Comparison of ENCODE assay signal across 8 cellular contexts in the genomic region with DNA sequence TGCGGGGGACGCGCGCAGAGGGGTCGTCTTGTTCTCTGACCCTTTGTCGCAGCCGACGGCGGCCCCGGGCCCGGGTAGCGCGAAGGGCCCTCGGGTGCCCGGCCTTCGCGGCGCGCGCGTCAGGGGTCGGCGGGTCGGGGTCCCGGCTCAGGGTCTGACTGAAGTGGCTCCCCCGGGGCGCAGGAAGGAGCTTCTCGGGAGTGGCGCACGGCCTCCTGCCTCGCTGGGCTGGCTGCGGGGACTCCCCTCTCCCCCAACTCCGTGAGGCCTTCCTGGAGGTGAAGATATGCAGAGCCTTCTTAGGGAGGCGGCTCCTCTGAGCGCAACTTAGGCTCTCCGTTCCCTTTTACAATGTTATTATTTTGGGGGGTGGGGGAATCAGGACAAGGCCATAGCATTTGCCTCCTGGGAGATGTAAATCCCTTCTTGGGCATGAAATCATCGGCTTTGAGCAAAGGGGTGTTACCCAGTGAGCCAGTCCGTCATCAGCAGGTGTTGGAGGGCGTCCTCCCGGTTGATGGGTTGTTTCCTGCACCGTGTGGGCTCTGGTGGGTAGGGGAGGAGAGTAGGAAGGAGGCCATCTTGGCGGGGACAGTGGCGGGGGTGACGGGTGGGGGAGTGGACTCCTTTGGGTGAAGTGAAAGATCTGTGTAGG. TPM values are rescaled to one million over a fixed set of nuclear protein-coding genes. Genes with fewer than 3 reads are reported as not detected.
A peak's percentile ranks its signal among the peaks of the same experiment; 100 is the strongest.
DNase-seq lines count a peak whose midpoint lies in the region; ATAC-seq, FAIRE-seq and TF ChIP-seq lines count a peak whose summit lies in the region.

No MANE protein-coding gene starts in this region.

- H3K36me3 ChIP-seq in neuronal stem cell (replicated peaks in 1 of 2; ENCODE audit: control insufficient read depth in 2 of 2, insufficient read depth in 2 of 2, low read length in 2 of 2) (peaks cover 2 to 24% of the 10 kb centered on the region in 2 donors), thoracic aorta (no peaks in the 10 kb centered on the region)

- H2BK15ac ChIP-seq in neuronal stem cell (ENCODE audit: low read length) = no peak overlapping the region

- peak; percentile 83 for FAIRE-seq in HTR-8/SVneo (lab: Jason Lieb, UNC)

- H3K4me1 ChIP-seq in foreskin keratinocyte (no peaks in the 10 kb centered on the region), neuronal stem cell (ENCODE audit: control insufficient read depth in 2 of 2, insufficient read depth in 1 of 2, low read depth in 1 of 2, low read length in 2 of 2) (peaks cover 2 to 4% of the 10 kb centered on the region in 2 donors), thoracic aorta (ENCODE audit: control insufficient read depth in 1 of 2, low read depth in 2 of 2) (peaks cover 30 to 46% of the 10 kb centered on the region in 2 donors)

- H3K27ac ChIP-seq in foreskin keratinocyte = peak overlapping the region; percentile 41
- peak overlapping the region; percentile 86 for H3K27ac ChIP-seq in neuronal stem cell (replicated peaks; ENCODE audit: low read length)
- peak overlapping the region; percentile 95 to 96 for H3K27ac ChIP-seq in thoracic aorta

- peak overlapping the region; percentile 68 for H2AK5ac ChIP-seq in neuronal stem cell (ENCODE audit: low read depth, low read length)

- WGBS in neuronal stem cell (ENCODE audit: extremely low coverage in 2 of 2, insufficient read length in 2 of 2, insufficient replicate concordance in 1 of 2), 2 donors = no CpG with 5 or more reads among the region's 44 CpGs

- H4K8ac ChIP-seq in neuronal stem cell (ENCODE audit: low read depth, low read length) = no peak overlapping the region

- TF ChIP-seq CTCF in foreskin keratinocyte (conservative IDR thresholded peaks at IDR 0.05) (no peak), thoracic aorta (IDR thresholded peaks at IDR 0.05) (no peak)

- H3K9ac ChIP-seq in neuronal stem cell (ENCODE audit: low read depth, low read length, poor library complexity) = peak overlapping the region; percentile 99

- peak overlapping the region; percentile 97 for H3K18ac ChIP-seq in neuronal stem cell (ENCODE audit: low read length)

- ATAC-seq in GM21390 (IDR thresholded peaks at IDR 0.05; ENCODE audit: unreplicated experiment) (peak; percentile 38), foreskin keratinocyte (peak; percentile 51), thoracic aorta (ENCODE audit: insufficient number of reproducible peaks, low FRiP score, low read depth) (peak; percentile 7)

- peak; percentile 58 for DNase-seq in Caki2 (ENCODE audit: low read depth)
- no peak for DNase-seq in HTR-8/SVneo (ENCODE audit: insufficient read length, low spot score)
- DNase-seq in RKO (ENCODE audit: low spot score) = peak; percentile 79
- DNase-seq in activated effector memory CD4-positive, alpha-beta T cell treated with anti-CD3 and anti-CD28 coated beads, Interleukin-2, amount 50 U/mL, for 16 hours = peak; percentile 88
- peak; percentile 28 to 42 for DNase-seq in foreskin keratinocyte
- DNase-seq in neuronal stem cell (ENCODE audit: low spot score) = peak; percentile 15
- DNase-seq in thoracic aorta (ENCODE audit: low spot score) = peak; percentile 12

- H2AFZ ChIP-seq in neuronal stem cell (ENCODE audit: low read length) = peak overlapping the region; percentile 94

- no peak overlapping the region for H2BK12ac ChIP-seq in neuronal stem cell (ENCODE audit: low read length)

- in situ Hi-C loops in Caki2 (cut with HindIII; ENCODE audit: low pct_unique_long_range_greater_than_20kb, low sequenced_read_pairs) = no loop called here

- H3K4me3 ChIP-seq in neuronal stem cell (ENCODE audit: low read length in 2 of 2) (peak overlapping the region; percentile 64 to 98), thoracic aorta (peak overlapping the region; percentile 80)

- peak overlapping the region; percentile 89 for H3K23ac ChIP-seq in neuronal stem cell (ENCODE audit: low read depth, low read length, poor library complexity)

- H2BK120ac ChIP-seq in neuronal stem cell (ENCODE audit: low read depth, low read length) = no peak overlapping the region

- H3K9me3 ChIP-seq in neuronal stem cell (replicated peaks in 1 of 2; ENCODE audit: control insufficient read depth in 2 of 2, insufficient read depth in 1 of 2, low read depth in 1 of 2, low read length in 2 of 2) (no peaks in the 10 kb centered on the region), thoracic aorta (no peaks in the 10 kb centered on the region)

- no peak overlapping the region for H4K91ac ChIP-seq in neuronal stem cell (ENCODE audit: low read depth, low read length, poor library complexity)

- H3K4me2 ChIP-seq in neuronal stem cell (ENCODE audit: insufficient read depth, low read length, poor library complexity, severe bottlenecking) = peak overlapping the region; percentile 75

- H2BK5ac ChIP-seq in neuronal stem cell (ENCODE audit: low read length) = peak overlapping the region; percentile 95

- H3K4ac ChIP-seq in neuronal stem cell (ENCODE audit: low read length) = no peak overlapping the region

- H3K27me3 ChIP-seq in foreskin keratinocyte (no peaks in the 10 kb centered on the region), neuronal stem cell (ENCODE audit: control insufficient read depth in 3 of 3, insufficient read depth in 3 of 3, low read depth in 1 of 3, low read length in 3 of 3) (no peaks in the 10 kb centered on the region), thoracic aorta (replicated peaks; ENCODE audit: insufficient read depth) (no peaks in the 10 kb centered on the region)

- H3K14ac ChIP-seq in neuronal stem cell (ENCODE audit: low read length) = peak overlapping the region; percentile 94

- peaks cover 6% of the 10 kb centered on the region for H3K79me1 ChIP-seq in neuronal stem cell (ENCODE audit: low read depth, low read length)

RNA-seq across cellular contexts. Expression of a gene that starts 0.5 kb away (rescaled TPM):
- total RNA-seq in Caki2 (2014; rRNA removed; shearing (Covaris generic); ENCODE audit: low replicate concordance) = 18.3 and 26.2 TPM in 2 replicates
- total RNA-seq in foreskin keratinocyte (22.6 and 25.2 TPM in 2 replicates), thoracic aorta (10 to 100 TPM; 63.6 to 85.6 TPM)
- 14.0 and 15.9 TPM in 2 replicates for polyA plus RNA-seq in foreskin keratinocyte
- polyA plus RNA-seq in neuronal stem cell (2013, experiment 1 of 2) = 31.8 TPM
- polyA plus RNA-seq in neuronal stem cell (2013, experiment 2 of 2) = 32.6 TPM

RNA-seq across cellular contexts. Expression of a gene that starts 7.6 kb away (rescaled TPM):
- 424 and 432 TPM in 2 replicates for total RNA-seq in Caki2 (2014; rRNA removed; shearing (Covaris generic); ENCODE audit: low replicate concordance)
- total RNA-seq in foreskin keratinocyte (222 and 256 TPM in 2 replicates), thoracic aorta (10 to 100 TPM; 20.5 to 39.7 TPM)
- polyA plus RNA-seq in foreskin keratinocyte = 209 and 255 TPM in 2 replicates
- polyA plus RNA-seq in neuronal stem cell (2013, experiment 1 of 2) = 214 TPM
- polyA plus RNA-seq in neuronal stem cell (2013, experiment 2 of 2) = 222 TPM

RNA-seq across cellular contexts. Expression of a gene that starts 14.5 kb away (rescaled TPM):
- 150 and 156 TPM in 2 replicates for total RNA-seq in Caki2 (2014; rRNA removed; shearing (Covaris generic); ENCODE audit: low replicate concordance)
- total RNA-seq in foreskin keratinocyte = 84.7 and 110 TPM in 2 replicates
- 84.0 and 101 TPM in 2 replicates for polyA plus RNA-seq in foreskin keratinocyte
- polyA plus RNA-seq in neuronal stem cell (2013, experiment 1 of 2) = 121 TPM
- 121 TPM for polyA plus RNA-seq in neuronal stem cell (2013, experiment 2 of 2)
- 100 to 1,000 TPM in 1 of 2 donors, 10 to 100 TPM in 1; 62.8 to 114 TPM for total RNA-seq in thoracic aorta

Comparison
In these comparisons a context has a peak if more than half of its experiments do, and no peak if none do; other contexts are left out.
1. H3K27ac ChIP-seq: peak in every context shown above with its lines; median percentile 96 in thoracic aorta; 86 in neuronal stem cell; 41 in foreskin keratinocyte.